In the genomic region with DNA sequence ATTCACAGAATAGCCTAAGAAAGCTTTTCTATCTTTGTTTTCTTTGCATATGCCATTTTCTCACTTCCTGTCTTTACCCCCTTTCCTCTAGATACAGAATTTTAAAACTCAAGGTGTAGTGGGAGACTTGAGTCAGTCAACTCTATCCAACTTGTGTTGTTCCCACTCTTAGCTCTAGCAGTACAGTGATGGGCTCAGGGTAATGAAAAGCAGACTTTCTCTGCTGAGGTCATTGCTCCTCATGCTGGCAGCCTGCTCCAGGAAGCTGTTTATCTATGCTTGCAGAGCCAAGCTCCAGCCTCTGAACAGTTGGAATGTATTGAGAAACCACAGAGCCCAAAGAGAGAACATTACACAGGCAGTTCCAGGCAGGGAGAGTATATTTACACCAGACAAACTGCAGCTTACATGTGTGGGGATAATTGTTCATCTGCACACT, we compare ENCODE assay signal across 1 cellular context.
TF ChIP-seq lines count a peak whose summit lies in the region.

No MANE protein-coding gene starts in this region.

TF ChIP-seq in HepG2, 621 proteins besides CTCF, POLR2A, EP300 and RAD21 (continued from another document and continues in another):
- TF ChIP-seq, protein P1, sequence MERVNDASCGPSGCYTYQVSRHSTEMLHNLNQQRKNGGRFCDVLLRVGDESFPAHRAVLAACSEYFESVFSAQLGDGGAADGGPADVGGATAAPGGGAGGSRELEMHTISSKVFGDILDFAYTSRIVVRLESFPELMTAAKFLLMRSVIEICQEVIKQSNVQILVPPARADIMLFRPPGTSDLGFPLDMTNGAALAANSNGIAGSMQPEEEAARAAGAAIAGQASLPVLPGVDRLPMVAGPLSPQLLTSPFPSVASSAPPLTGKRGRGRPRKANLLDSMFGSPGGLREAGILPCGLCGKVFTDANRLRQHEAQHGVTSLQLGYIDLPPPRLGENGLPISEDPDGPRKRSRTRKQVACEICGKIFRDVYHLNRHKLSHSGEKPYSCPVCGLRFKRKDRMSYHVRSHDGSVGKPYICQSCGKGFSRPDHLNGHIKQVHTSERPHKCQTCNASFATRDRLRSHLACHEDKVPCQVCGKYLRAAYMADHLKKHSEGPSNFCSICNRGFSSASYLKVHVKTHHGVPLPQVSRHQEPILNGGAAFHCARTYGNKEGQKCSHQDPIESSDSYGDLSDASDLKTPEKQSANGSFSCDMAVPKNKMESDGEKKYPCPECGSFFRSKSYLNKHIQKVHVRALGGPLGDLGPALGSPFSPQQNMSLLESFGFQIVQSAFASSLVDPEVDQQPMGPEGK (CRISPR knock-in tag; IDR thresholded peaks at IDR 0.05) = 0 out of 2 replicates have a peak, but pooled peaks have one; percentile 24
- TF ChIP-seq GABPB1 (CRISPR knock-in tag; IDR thresholded peaks at IDR 0.05) (no peak), ZNF274 (CRISPR knock-in tag; IDR thresholded peaks at IDR 0.05) (no peak), ADNP (CRISPR knock-in tag; IDR thresholded peaks at IDR 0.05) (no peak), MAFG (CRISPR knock-in tag; IDR thresholded peaks at IDR 0.05) (no peak), FOXA3 (CRISPR knock-in tag; IDR thresholded peaks at IDR 0.05) (peak; percentile 78), SSRP1 (CRISPR knock-in tag; IDR thresholded peaks at IDR 0.05) (0 out of 2 replicates have a peak, but pooled peaks have one; percentile 73), ZFP36L2 (CRISPR knock-in tag; IDR thresholded peaks at IDR 0.05) (no peak), NRL (CRISPR knock-in tag; IDR thresholded peaks at IDR 0.05; ENCODE audit: borderline replicate concordance) (no peak), ZNF124 (CRISPR knock-in tag; IDR thresholded peaks at IDR 0.05) (peak; percentile 73), HES4 (CRISPR knock-in tag; IDR thresholded peaks at IDR 0.05; ENCODE audit: borderline replicate concordance) (no peak), ZSCAN30 (CRISPR knock-in tag; IDR thresholded peaks at IDR 0.05) (no peak), RNF219 (CRISPR knock-in tag; IDR thresholded peaks at IDR 0.05) (no peak), GATAD2A (CRISPR knock-in tag; IDR thresholded peaks at IDR 0.05) (peak; percentile 79), ZNF883 (CRISPR knock-in tag; IDR thresholded peaks at IDR 0.05; ENCODE audit: not compliant biosample characterization) (no peak), ZNF234 (CRISPR knock-in tag; conservative IDR thresholded peaks at IDR 0.05) (no peak), HNRNPUL1 (IDR thresholded peaks at IDR 0.05; ENCODE audit: low read depth, low read length) (no peak), NFYC (CRISPR knock-in tag; IDR thresholded peaks at IDR 0.05) (no peak), HDAC1 (CRISPR knock-in tag; IDR thresholded peaks at IDR 0.05) (no peak; the same call in 1 of the 2 replicates), HNRNPK (IDR thresholded peaks at IDR 0.05; ENCODE audit: low read depth, low read length, poor library complexity, severe bottlenecking) (no peak), ZC3H4 (CRISPR knock-in tag; IDR thresholded peaks at IDR 0.05; ENCODE audit: borderline replicate concordance) (no peak), MTA3 (CRISPR knock-in tag; IDR thresholded peaks at IDR 0.05) (no peak), GMEB1 (CRISPR knock-in tag; IDR thresholded peaks at IDR 0.05; ENCODE audit: borderline replicate concordance) (no peak), NR2F6 (IDR thresholded peaks at IDR 0.05) (no peak), NR2F6 (CRISPR knock-in tag; IDR thresholded peaks at IDR 0.05) (peak; percentile 20; the same call in 1 of the 2 replicates), ZNF383 (CRISPR knock-in tag; IDR thresholded peaks at IDR 0.05; ENCODE audit: borderline replicate concordance) (no peak), ZNF781 (CRISPR knock-in tag; IDR thresholded peaks at IDR 0.05; ENCODE audit: borderline replicate concordance, not compliant biosample characterization) (no peak), ARID2 (CRISPR knock-in tag; IDR thresholded peaks at IDR 0.05; ENCODE audit: borderline replicate concordance) (no peak), PTBP1 (IDR thresholded peaks at IDR 0.05; ENCODE audit: low read depth, low read length, poor library complexity, severe bottlenecking) (no peak), SNAI1 (CRISPR knock-in tag; IDR thresholded peaks at IDR 0.05; ENCODE audit: borderline replicate concordance) (no peak), ZNF775 (CRISPR knock-in tag; IDR thresholded peaks at IDR 0.05; ENCODE audit: borderline replicate concordance) (peak; percentile 83; the same call in 1 of the 2 replicates), ZNF720 (CRISPR knock-in tag; IDR thresholded peaks at IDR 0.05) (no peak), NCOA5 (CRISPR knock-in tag; IDR thresholded peaks at IDR 0.05) (no peak), KDM5A (IDR thresholded peaks at IDR 0.05; ENCODE audit: borderline replicate concordance, low read length) (no peak), CEBPG (CRISPR knock-in tag; IDR thresholded peaks at IDR 0.05) (peak; percentile 90), LCORL (IDR thresholded peaks at IDR 0.05) (no peak), LCORL (CRISPR knock-in tag; IDR thresholded peaks at IDR 0.05) (peak; percentile 55; the same call in 1 of the 2 replicates), ZNF333 (CRISPR knock-in tag; IDR thresholded peaks at IDR 0.05; ENCODE audit: borderline replicate concordance) (no peak), ZNF207 (IDR thresholded peaks at IDR 0.05; ENCODE audit: borderline replicate concordance) (no peak), NR2F2 (IDR thresholded peaks at IDR 0.05; ENCODE audit: borderline replicate concordance, low read depth) (no peak), ZNF264 (CRISPR knock-in tag; IDR thresholded peaks at IDR 0.05) (peak; percentile 71), THAP11 (CRISPR knock-in tag; IDR thresholded peaks at IDR 0.05) (0 out of 2 replicates have a peak, but pooled peaks have one; percentile 34), HNF1B (CRISPR knock-in tag; IDR thresholded peaks at IDR 0.05) (no peak), ZNF629 (CRISPR knock-in tag; conservative IDR thresholded peaks at IDR 0.05) (0 out of 2 replicates have a peak, but pooled peaks have one; percentile 23), NCOR1 (IDR thresholded peaks at IDR 0.05; ENCODE audit: borderline replicate concordance, low read length) (no peak)
- TF ChIP-seq, protein P2, sequence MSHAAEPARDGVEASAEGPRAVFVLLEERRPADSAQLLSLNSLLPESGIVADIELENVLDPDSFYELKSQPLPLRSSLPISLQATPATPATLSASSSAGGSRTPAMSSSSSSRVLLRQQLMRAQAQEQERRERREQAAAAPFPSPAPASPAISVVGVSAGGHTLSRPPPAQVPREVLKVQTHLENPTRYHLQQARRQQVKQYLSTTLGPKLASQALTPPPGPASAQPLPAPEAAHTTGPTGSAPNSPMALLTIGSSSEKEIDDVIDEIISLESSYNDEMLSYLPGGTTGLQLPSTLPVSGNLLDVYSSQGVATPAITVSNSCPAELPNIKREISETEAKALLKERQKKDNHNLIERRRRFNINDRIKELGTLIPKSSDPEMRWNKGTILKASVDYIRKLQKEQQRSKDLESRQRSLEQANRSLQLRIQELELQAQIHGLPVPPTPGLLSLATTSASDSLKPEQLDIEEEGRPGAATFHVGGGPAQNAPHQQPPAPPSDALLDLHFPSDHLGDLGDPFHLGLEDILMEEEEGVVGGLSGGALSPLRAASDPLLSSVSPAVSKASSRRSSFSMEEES (CRISPR knock-in tag; IDR thresholded peaks at IDR 0.05) = no peak
- TF ChIP-seq, protein P3, sequence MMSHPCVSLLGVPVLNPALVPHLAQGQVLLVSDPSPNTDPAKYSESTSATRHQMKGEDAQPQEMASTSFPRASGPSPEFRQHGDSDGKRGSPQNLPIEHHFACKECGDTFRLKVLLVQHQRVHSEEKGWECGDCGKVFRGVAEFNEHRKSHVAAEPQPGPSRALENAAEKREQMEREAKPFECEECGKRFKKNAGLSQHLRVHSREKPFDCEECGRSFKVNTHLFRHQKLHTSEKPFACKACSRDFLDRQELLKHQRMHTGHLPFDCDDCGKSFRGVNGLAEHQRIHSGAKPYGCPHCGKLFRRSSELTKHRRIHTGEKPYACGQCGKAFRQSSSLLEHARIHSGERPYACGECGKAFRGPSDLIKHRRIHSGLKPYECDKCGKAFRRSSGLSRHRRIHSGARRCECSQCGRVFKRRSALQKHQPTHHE (CRISPR knock-in tag; IDR thresholded peaks at IDR 0.05; ENCODE audit: borderline replicate concordance) = no peak
- TF ChIP-seq, protein P4, sequence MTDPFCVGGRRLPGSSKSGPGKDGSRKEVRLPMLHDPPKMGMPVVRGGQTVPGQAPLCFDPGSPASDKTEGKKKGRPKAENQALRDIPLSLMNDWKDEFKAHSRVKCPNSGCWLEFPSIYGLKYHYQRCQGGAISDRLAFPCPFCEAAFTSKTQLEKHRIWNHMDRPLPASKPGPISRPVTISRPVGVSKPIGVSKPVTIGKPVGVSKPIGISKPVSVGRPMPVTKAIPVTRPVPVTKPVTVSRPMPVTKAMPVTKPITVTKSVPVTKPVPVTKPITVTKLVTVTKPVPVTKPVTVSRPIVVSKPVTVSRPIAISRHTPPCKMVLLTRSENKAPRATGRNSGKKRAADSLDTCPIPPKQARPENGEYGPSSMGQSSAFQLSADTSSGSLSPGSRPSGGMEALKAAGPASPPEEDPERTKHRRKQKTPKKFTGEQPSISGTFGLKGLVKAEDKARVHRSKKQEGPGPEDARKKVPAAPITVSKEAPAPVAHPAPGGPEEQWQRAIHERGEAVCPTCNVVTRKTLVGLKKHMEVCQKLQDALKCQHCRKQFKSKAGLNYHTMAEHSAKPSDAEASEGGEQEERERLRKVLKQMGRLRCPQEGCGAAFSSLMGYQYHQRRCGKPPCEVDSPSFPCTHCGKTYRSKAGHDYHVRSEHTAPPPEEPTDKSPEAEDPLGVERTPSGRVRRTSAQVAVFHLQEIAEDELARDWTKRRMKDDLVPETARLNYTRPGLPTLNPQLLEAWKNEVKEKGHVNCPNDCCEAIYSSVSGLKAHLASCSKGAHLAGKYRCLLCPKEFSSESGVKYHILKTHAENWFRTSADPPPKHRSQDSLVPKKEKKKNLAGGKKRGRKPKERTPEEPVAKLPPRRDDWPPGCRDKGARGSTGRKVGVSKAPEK (CRISPR knock-in tag; IDR thresholded peaks at IDR 0.05; ENCODE audit: borderline replicate concordance) = no peak
- TF ChIP-seq, protein P5, sequence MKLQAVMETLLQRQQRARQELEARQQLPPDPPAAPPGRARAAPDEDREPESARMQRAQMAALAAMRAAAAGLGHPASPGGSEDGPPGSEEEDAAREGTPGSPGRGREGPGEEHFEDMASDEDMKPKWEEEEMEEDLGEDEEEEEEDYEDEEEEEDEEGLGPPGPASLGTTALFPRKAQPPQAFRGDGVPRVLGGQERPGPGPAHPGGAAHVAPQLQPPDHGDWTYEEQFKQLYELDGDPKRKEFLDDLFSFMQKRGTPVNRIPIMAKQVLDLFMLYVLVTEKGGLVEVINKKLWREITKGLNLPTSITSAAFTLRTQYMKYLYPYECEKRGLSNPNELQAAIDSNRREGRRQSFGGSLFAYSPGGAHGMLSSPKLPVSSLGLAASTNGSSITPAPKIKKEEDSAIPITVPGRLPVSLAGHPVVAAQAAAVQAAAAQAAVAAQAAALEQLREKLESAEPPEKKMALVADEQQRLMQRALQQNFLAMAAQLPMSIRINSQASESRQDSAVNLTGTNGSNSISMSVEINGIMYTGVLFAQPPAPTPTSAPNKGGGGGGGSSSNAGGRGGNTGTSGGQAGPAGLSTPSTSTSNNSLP (IDR thresholded peaks at IDR 0.05; ENCODE audit: low read depth, low read length) = 0 out of 2 replicates have a peak, but pooled peaks have one; percentile 18
- TF ChIP-seq, protein P6, sequence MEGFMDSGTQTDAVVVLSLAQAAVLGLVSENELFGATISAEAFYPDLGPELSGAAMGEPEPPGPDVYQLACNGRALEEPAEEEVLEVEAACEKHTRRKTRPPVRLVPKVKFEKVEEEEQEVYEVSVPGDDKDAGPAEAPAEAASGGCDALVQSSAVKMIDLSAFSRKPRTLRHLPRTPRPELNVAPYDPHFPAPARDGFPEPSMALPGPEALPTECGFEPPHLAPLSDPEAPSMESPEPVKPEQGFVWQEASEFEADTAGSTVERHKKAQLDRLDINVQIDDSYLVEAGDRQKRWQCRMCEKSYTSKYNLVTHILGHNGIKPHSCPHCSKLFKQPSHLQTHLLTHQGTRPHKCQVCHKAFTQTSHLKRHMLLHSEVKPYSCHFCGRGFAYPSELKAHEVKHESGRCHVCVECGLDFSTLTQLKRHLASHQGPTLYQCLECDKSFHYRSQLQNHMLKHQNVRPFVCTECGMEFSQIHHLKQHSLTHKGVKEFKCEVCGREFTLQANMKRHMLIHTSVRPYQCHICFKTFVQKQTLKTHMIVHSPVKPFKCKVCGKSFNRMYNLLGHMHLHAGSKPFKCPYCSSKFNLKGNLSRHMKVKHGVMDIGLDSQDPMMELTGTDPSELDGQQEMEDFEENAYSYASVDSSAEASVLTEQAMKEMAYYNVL (CRISPR knock-in tag; IDR thresholded peaks at IDR 0.05; ENCODE audit: borderline replicate concordance) = no peak
